In the genomic region with DNA sequence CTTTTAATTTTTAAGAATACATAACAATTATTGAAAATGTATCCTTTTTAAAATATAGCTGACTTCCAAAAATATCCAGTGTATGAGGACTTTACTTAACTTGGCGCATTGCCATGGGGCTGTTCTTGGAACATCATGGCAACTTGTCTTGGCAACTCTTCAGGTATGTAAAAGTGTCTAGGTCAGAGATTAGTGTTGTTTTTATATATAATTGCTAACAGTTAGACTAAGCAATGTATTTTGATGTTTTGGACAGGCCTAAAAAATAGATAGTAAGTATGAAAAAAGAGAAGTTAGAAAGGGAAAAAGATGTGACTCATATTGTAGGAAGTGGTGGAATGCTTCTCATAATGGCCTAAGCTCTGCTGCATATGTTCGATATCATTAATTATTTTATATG, we compare ENCODE assay signal across 10 cellular contexts.
A peak's percentile ranks its signal among the peaks of the same experiment; 100 is the strongest.
DNase-seq lines count a peak whose midpoint lies in the region; ATAC-seq and TF ChIP-seq lines count a peak whose summit lies in the region.
"Had no signal": no experiment of that assay in that cellular context is flagged by ENCODE, and none has a peak within 500 bp of the region (broad histone marks: within the 10 kb centered on the region; RNA-seq: fewer than 3 reads in every experiment).

No MANE protein-coding gene starts in this region.

- no peaks in the 10 kb centered on the region for H3K27me3 ChIP-seq in MG63
- H3K27me3 ChIP-seq in mesenchymal stem cell (ENCODE audit: control insufficient read depth in 1 of 2, insufficient read depth in 1 of 2, low read length in 2 of 2), result no peaks in the 10 kb centered on the region
- no peaks in the 10 kb centered on the region for H3K27me3 ChIP-seq in sigmoid colon
- H3K27me3 ChIP-seq in left lung, result no peaks in the 10 kb centered on the region
- H3K27me3 ChIP-seq: neutrophil had no signal

- H3K9me3 ChIP-seq in MG63 (no peaks in the 10 kb centered on the region), mesenchymal stem cell (ENCODE audit: control insufficient read depth, low read length) (no peaks in the 10 kb centered on the region), sigmoid colon (no peaks in the 10 kb centered on the region), left lung (no peaks in the 10 kb centered on the region)
- H3K9me3 ChIP-seq: neutrophil had no signal

- no peak overlapping the region for H3K14ac ChIP-seq in mesenchymal stem cell (ENCODE audit: low read length in 2 of 2)

- H3K79me1 ChIP-seq in mesenchymal stem cell (replicated peaks; ENCODE audit: low read length, poor library complexity, severe bottlenecking), result peaks cover 6% of the 10 kb centered on the region

- no peak overlapping the region for H2BK5ac ChIP-seq in mesenchymal stem cell (ENCODE audit: low read depth, low read length, poor library complexity, severe bottlenecking)

- intact Hi-C loops in sigmoid colon (cut with DNase I), result no loop called here
- intact Hi-C loops in left lung (cut with DNase I), result no loop called here

- H3K36me3 ChIP-seq in MG63, result peaks cover 29% of the 10 kb centered on the region
- peaks cover 3 to 89% of the 10 kb centered on the region in 2 experiments for H3K36me3 ChIP-seq in mesenchymal stem cell (ENCODE audit: control insufficient read depth in 1 of 2, insufficient read depth in 2 of 2, low read depth in 1 of 2, low read length in 2 of 2)
- H3K36me3 ChIP-seq in sigmoid colon, result peaks cover 0 to 57% (median 15%) of the 10 kb centered on the region in 4 donors
- H3K36me3 ChIP-seq in left lung, result peaks cover 0 to 87% of the 10 kb centered on the region in 2 donors

- no peak overlapping the region for H2AFZ ChIP-seq in mesenchymal stem cell (ENCODE audit: low read depth, low read length)

- H2BK15ac ChIP-seq in mesenchymal stem cell (ENCODE audit: low read depth, poor library complexity, severe bottlenecking), result no peak overlapping the region

- no peak overlapping the region for H2BK120ac ChIP-seq in mesenchymal stem cell (ENCODE audit: low read depth, low read length)

- no peak overlapping the region for H3K4ac ChIP-seq in mesenchymal stem cell (ENCODE audit: low read depth in 1 of 2, low read length in 2 of 2)

- no peak overlapping the region for H3K18ac ChIP-seq in mesenchymal stem cell (ENCODE audit: low read depth in 1 of 2, low read length in 2 of 2)

- no peak overlapping the region for H4K8ac ChIP-seq in mesenchymal stem cell (ENCODE audit: low read length)

- no peak overlapping the region for H3K4me2 ChIP-seq in mesenchymal stem cell (ENCODE audit: low read length, poor library complexity, severe bottlenecking)

- peak; percentile 18 for DNase-seq in Caki2 (ENCODE audit: low read depth)
- peak; percentile 28 for DNase-seq in MG63
- DNase-seq in cardiac fibroblast (ENCODE audit: low read depth in 2 of 2), result peak; percentile 92 to 97
- DNase-seq in mesenchymal stem cell, result peak; percentile 29
- DNase-seq in GDM1 (lab: John Stamatoyannopoulos, UW), result no peak
- DNase-seq in stimulated activated CD4-positive, alpha-beta T cell treated with anti-CD3 and anti-CD28 coated beads, Interleukin-4, amount 100 ng/mL, for 24 hours, result no peak
- no peak for DNase-seq in sigmoid colon
- no peak for DNase-seq in left lung
- DNase-seq: NCI-H1694 treated with DMSO at 0.1 percent for 48 hours had no signal

- no peak overlapping the region for H3K23ac ChIP-seq in mesenchymal stem cell (ENCODE audit: low read length in 2 of 2)

- no peak overlapping the region for H4K91ac ChIP-seq in mesenchymal stem cell (ENCODE audit: low read length)

- H3K9ac ChIP-seq in mesenchymal stem cell (ENCODE audit: low read length), result no peak overlapping the region

- no peak for TF ChIP-seq EP300 in sigmoid colon (IDR thresholded peaks at IDR 0.05)

- no peak for TF ChIP-seq POLR2A in sigmoid colon (IDR thresholded peaks at IDR 0.05)

- in situ Hi-C loops in Caki2 (cut with HindIII; ENCODE audit: low pct_unique_long_range_greater_than_20kb, low sequenced_read_pairs), result no loop called here

- H3K4me3 ChIP-seq in MG63 (no peak overlapping the region), cardiac fibroblast (replicated peaks in 1 of 2; ENCODE audit: low read depth in 2 of 2, low read length in 2 of 2) (no peak overlapping the region), mesenchymal stem cell (ENCODE audit: insufficient read depth in 1 of 2, low read depth in 1 of 2, low read length in 2 of 2) (no peak overlapping the region), sigmoid colon (no peak overlapping the region), left lung (no peak overlapping the region)

- H2AK5ac ChIP-seq in mesenchymal stem cell (ENCODE audit: low read length, severe bottlenecking), result no peak overlapping the region

- no peak for ATAC-seq in left lung

- no peak overlapping the region for H2BK12ac ChIP-seq in mesenchymal stem cell (ENCODE audit: low read length in 2 of 2)

- H3K27ac ChIP-seq in mesenchymal stem cell (ENCODE audit: low read length, poor library complexity, severe bottlenecking) (no peak overlapping the region), sigmoid colon (no peak overlapping the region), left lung (no peak overlapping the region)
- H3K27ac ChIP-seq: neutrophil had no signal

- H3K4me1 ChIP-seq in mesenchymal stem cell (ENCODE audit: control insufficient read depth, insufficient read depth, low read depth, low read length), result peaks cover 4% of the 10 kb centered on the region
- H3K4me1 ChIP-seq in sigmoid colon, result peaks cover 0 to 10% (median 7%) of the 10 kb centered on the region in 4 donors
- no peaks in the 10 kb centered on the region for H3K4me1 ChIP-seq in left lung

- TF ChIP-seq CTCF in cardiac fibroblast (IDR thresholded peaks at IDR 0.05; ENCODE audit: low read depth, low read length), result no peak
- TF ChIP-seq CTCF in sigmoid colon (IDR thresholded peaks at IDR 0.05), result no peak
- no peak for TF ChIP-seq CTCF in left lung (IDR thresholded peaks at IDR 0.05)

- 100% methylated on average over 1 of the region's 2 CpGs for WGBS in mesenchymal stem cell
- WGBS in sigmoid colon, 2 donors, result 94 to 97% methylated on average over 2 of the region's 2 CpGs

Comparison
In these comparisons a context has a peak if more than half of its experiments do, and no peak if none do; other contexts are left out.
1. DNase-seq: peak in Caki2 (single experiment), MG63 (single experiment), cardiac fibroblast (2 of 2) and mesenchymal stem cell (single experiment); none in GDM1 (single experiment), stimulated activated CD4-positive, alpha-beta T cell treated with anti-CD3 and anti-CD28 coated beads, Interleukin-4, amount 100 ng/mL, for 24 hours (single experiment), sigmoid colon (single experiment) and left lung (0 of 2).